In the genomic region with DNA sequence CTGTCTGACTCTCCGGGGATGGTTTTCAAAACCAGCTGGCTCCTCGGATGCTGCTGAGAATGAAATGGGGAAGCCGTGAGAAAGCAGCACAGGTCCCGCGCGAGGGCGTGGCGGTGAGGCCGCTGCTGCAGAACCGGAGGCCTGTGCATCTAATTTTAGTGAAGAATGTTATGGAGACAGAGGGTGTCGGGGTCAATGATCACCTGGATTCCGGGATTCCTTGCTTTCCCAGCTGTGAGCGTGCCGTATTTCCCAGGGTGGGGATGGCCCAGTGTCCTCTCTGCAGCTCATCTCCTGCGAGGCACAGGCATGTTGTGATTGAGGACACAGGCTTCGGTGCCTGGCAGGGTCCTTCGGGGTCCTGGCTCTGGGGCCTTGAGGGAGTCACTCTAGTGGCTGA, we compare ENCODE assay signal across 26 cellular contexts.
"Had no signal": no experiment of that assay in that cellular context is flagged by ENCODE, and none has a peak within 500 bp of the region (broad histone marks: within the 10 kb centered on the region; RNA-seq: fewer than 3 reads in every experiment).

No MANE protein-coding gene starts in this region.

- H3K27ac Mint-ChIP-seq: activated B cell treated with CpG ODN at 0.5 μM for 24 hours; activated CD4-positive, alpha-beta T cell treated with anti-CD3 and anti-CD28 coated beads, Interleukin-2, amount 10 ng/mL, durations not matched to agents 24 days and 14 days; activated naive CD4-positive, alpha-beta T cell treated with anti-CD3 and anti-CD28 coated beads, Interleukin-2, amount 50 U/mL, for 72 hours; activated naive CD8-positive, alpha-beta T cell treated with anti-CD3 and anti-CD28 coated beads, Interleukin-2, amount 50 U/mL, for 24 hours; T-cell had no signal

- H3K4me1 Mint-ChIP-seq: activated B cell treated with CpG ODN at 0.5 μM for 24 hours; activated CD4-positive, alpha-beta T cell treated with anti-CD3 and anti-CD28 coated beads, Interleukin-2, amount 10 ng/mL, durations not matched to agents 24 days and 14 days; activated naive CD8-positive, alpha-beta T cell treated with anti-CD3 and anti-CD28 coated beads, Interleukin-2, amount 50 U/mL, for 24 hours; T-cell had no signal

- H3K27me3 Mint-ChIP-seq: activated B cell treated with CpG ODN at 0.5 μM for 24 hours; activated CD4-positive, alpha-beta T cell treated with anti-CD3 and anti-CD28 coated beads, Interleukin-2, amount 10 ng/mL, durations not matched to agents 24 days and 14 days; activated naive CD8-positive, alpha-beta T cell treated with anti-CD3 and anti-CD28 coated beads, Interleukin-2, amount 50 U/mL, for 24 hours had no signal

- H3K4me3 Mint-ChIP-seq: activated B cell treated with CpG ODN at 0.5 μM for 24 hours; activated CD4-positive, alpha-beta T cell treated with anti-CD3 and anti-CD28 coated beads, Interleukin-2, amount 10 ng/mL, durations not matched to agents 24 days and 14 days; activated naive CD8-positive, alpha-beta T cell treated with anti-CD3 and anti-CD28 coated beads, Interleukin-2, amount 50 U/mL, for 24 hours; activated T-cell treated with anti-CD3 and anti-CD28 coated beads, Interleukin-2, amount 50 U/mL, for 4 hours; T-cell had no signal

- H3K4me3 ChIP-seq: K562 had no signal

- H3K36me3 Mint-ChIP-seq: T-cell had no signal

- DNase-seq: activated B cell treated with CpG ODN at 0.5 μM for 24 hours; activated CD4-positive, alpha-beta T cell treated with anti-CD3 and anti-CD28 coated beads for 1 hour; activated CD4-positive, alpha-beta T cell treated with anti-CD3 and anti-CD28 coated beads, Interleukin-2, amount 10 ng/mL, durations not matched to agents 24 days and 14 days; activated CD4-positive, alpha-beta T cell treated with anti-CD3 and anti-CD28 coated beads, Interleukin-2, amount 50 U/mL, for 48 hours; activated CD8-positive, alpha-beta memory T cell treated with anti-CD3 and anti-CD28 coated beads for 24 hours; activated effector memory CD4-positive, alpha-beta T cell treated with anti-CD3 and anti-CD28 coated beads, Interleukin-2, amount 50 U/mL, for 16 hours; activated naive CD4-positive, alpha-beta T cell treated with Interleukin-2 at 50 U/mL for 16 hours; activated naive CD8-positive, alpha-beta T cell treated with anti-CD3 and anti-CD28 coated beads, Interleukin-2, amount 50 U/mL, for 24 hours; activated T-cell treated with anti-CD3 and anti-CD28 coated beads, Interleukin-2, amount 50 U/mL, for 4 hours; Karpas-422; MM.1S; NCI-H1105; NCI-H1436 treated with DMSO at 0.1 percent for 48 hours; NCI-H2081 treated with DMSO at 0.1 percent for 48 hours; NCI-H226; NCI-H510A; NCI-H526 treated with DMSO at 0.1 percent for 48 hours; NCI-H82; NK-92 treated with Interleukin-12 subunit alpha and Interleukin-12 subunit beta, amount 100 ng/mL, for 24 hours; PC-3; SHP77 treated with DMSO at 0.1 percent for 48 hours; T-cell; T-helper 2 cell; T1000 had no signal

- ATAC-seq: activated naive CD4-positive, alpha-beta T cell treated with anti-CD3 and anti-CD28 coated beads, Interleukin-2, amount 50 U/mL, for 72 hours; activated naive CD8-positive, alpha-beta T cell treated with anti-CD3 and anti-CD28 coated beads, Interleukin-2, amount 50 U/mL, for 24 hours; activated T-cell treated with anti-CD3 and anti-CD28 coated beads, Interleukin-2, amount 50 U/mL, for 4 hours; K562; PC-3; T-cell had no signal
